9 cellular contexts compared by ENCODE assay signal in the genomic region with DNA sequence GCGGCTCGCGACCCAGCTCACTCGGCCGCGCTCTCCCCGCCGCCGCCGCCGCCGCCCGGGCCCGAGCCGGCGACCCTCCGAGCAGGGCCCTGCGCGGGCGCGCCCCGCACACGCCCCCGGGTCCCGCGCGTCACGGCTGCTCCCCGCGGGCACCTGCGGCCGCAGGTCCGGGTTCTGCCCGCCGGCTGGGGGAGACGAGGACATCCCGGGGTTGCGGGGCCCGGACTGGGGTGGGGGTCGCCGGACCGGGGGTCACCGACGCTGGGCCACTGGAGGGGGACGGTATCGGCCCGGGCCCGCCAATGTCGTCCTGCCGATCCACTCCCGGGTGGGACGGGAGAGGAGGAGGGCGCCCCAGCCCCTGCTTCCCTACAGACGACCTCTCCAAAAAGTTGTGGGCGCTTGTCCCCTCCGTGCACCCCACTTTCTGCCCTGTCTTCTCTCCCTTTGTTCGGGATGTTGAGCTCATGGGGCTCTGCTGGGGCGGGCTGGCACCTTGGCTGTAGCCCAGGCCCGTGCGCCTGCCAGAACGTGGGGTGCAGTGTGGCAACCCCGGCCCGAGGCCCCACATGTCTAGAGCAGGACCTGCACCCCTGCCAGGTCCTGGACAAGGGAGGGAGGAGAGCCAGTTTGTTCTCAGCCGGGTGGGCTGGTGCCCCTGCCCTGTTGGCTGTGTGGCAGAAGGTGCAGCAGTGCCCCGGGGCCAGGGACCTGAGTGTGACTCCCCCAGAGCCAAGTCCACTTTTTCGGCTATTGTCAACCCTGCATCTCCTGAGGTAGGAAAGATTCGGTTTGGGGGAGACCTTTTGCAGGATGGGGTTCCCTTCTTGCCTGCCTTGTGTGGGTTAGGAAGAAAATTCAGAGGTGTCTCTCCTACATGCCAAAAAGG. TPM values are rescaled to one million over a fixed set of nuclear protein-coding genes. Genes with fewer than 3 reads are reported as not detected.
A peak's percentile ranks its signal among the peaks of the same experiment; 100 is the strongest.
DNase-seq lines count a peak whose midpoint lies in the region; ATAC-seq and TF ChIP-seq lines count a peak whose summit lies in the region.
"Had no signal": no experiment of that assay in that cellular context is flagged by ENCODE, and none has a peak within 500 bp of the region (broad histone marks: within the 10 kb centered on the region; RNA-seq: fewer than 3 reads in every experiment).

No MANE protein-coding gene starts in this region.

- ATAC-seq in effector memory CD8-positive, alpha-beta T cell (replicated peaks): peak; percentile 30
- peak in 1 of 2 donors; percentile 32 for ATAC-seq in natural killer cell treated with Interleukin-12 subunit alpha and Interleukin-12 subunit beta and Interleukin-15 and Interleukin-18, amount 100 ng/mL, for 72 hours
- no peak for ATAC-seq in GM21786 (IDR thresholded peaks at IDR 0.05; ENCODE audit: unreplicated experiment)

- no peaks in the 10 kb centered on the region for H3K27me3 Mint-ChIP-seq in effector memory CD8-positive, alpha-beta T cell
- no peaks in the 10 kb centered on the region for H3K27me3 Mint-ChIP-seq in natural killer cell treated with Interleukin-12 subunit alpha and Interleukin-12 subunit beta and Interleukin-15 and Interleukin-18, amount 100 ng/mL, for 72 hours

- peak overlapping the region; percentile 91 to 92 for H3K4me3 Mint-ChIP-seq in effector memory CD8-positive, alpha-beta T cell
- H3K4me3 Mint-ChIP-seq in natural killer cell treated with Interleukin-12 subunit alpha and Interleukin-12 subunit beta and Interleukin-15 and Interleukin-18, amount 100 ng/mL, for 72 hours: peak overlapping the region; percentile 89

- CTCF ChIA-PET in RWPE1 (lab: Yijun Ruan, JAX): no interaction called here

- peaks cover 40 to 48% of the 10 kb centered on the region in 2 donors for H3K4me1 Mint-ChIP-seq in effector memory CD8-positive, alpha-beta T cell (ENCODE audit: low read depth in 2 of 2)
- peaks cover 19 to 34% of the 10 kb centered on the region in 2 donors for H3K4me1 Mint-ChIP-seq in natural killer cell treated with Interleukin-12 subunit alpha and Interleukin-12 subunit beta and Interleukin-15 and Interleukin-18, amount 100 ng/mL, for 72 hours (ENCODE audit: low read depth in 2 of 2)

- H3K9me3 Mint-ChIP-seq in effector memory CD8-positive, alpha-beta T cell: no peaks in the 10 kb centered on the region
- H3K9me3 Mint-ChIP-seq in natural killer cell treated with Interleukin-12 subunit alpha and Interleukin-12 subunit beta and Interleukin-15 and Interleukin-18, amount 100 ng/mL, for 72 hours: no peaks in the 10 kb centered on the region

- TF ChIP-seq CTCF in RWPE1 (conservative IDR thresholded peaks at IDR 0.05; ENCODE audit: low read depth): no peak

- H3K36me3 Mint-ChIP-seq in effector memory CD8-positive, alpha-beta T cell (ENCODE audit: insufficient read depth): peaks cover 18% of the 10 kb centered on the region
- no peaks in the 10 kb centered on the region for H3K36me3 Mint-ChIP-seq in natural killer cell treated with Interleukin-12 subunit alpha and Interleukin-12 subunit beta and Interleukin-15 and Interleukin-18, amount 100 ng/mL, for 72 hours

- H3K27ac ChIP-seq in RWPE1: peak overlapping the region; percentile 79
- H3K27ac ChIP-seq: 22Rv1 had no signal

- POLR2A ChIA-PET in RWPE1 (lab: Yijun Ruan, JAX; ENCODE audit: low non-redundant PET): no interaction called here

- peak overlapping the region; percentile 85 to 92 for H3K27ac Mint-ChIP-seq in effector memory CD8-positive, alpha-beta T cell
- H3K27ac Mint-ChIP-seq in natural killer cell treated with Interleukin-12 subunit alpha and Interleukin-12 subunit beta and Interleukin-15 and Interleukin-18, amount 100 ng/mL, for 72 hours: peak overlapping the region in 1 of 2 donors; percentile 62

- DNase-seq in DMS 273 (lab: John Stamatoyannopoulos, UW; ENCODE audit: unreplicated experiment): peak; percentile 51
- DNase-seq in DMS 273 treated with DMSO at 0.1 percent for 48 hours (lab: John Stamatoyannopoulos, UW): no peak
- DNase-seq in RWPE1 (ENCODE audit: low spot score): no peak
- DNase-seq in effector memory CD8-positive, alpha-beta T cell: peak in 1 of 3 experiments; percentile 26
- DNase-seq in natural killer cell treated with Interleukin-12 subunit alpha and Interleukin-12 subunit beta and Interleukin-15 and Interleukin-18, amount 100 ng/mL, for 72 hours (ENCODE audit: low spot score): no peak
- no peak for DNase-seq in NCI-H2081 (lab: John Stamatoyannopoulos, UW)
- no peak for DNase-seq in globus pallidus (ENCODE audit: low spot score)

RNA-seq across cellular contexts. Expression of a gene that starts 40.2 kb away (rescaled TPM):
- total RNA-seq in natural killer cell treated with Interleukin-12 subunit alpha and Interleukin-12 subunit beta and Interleukin-15 and Interleukin-18, amount 100 ng/mL, for 72 hours: under 1 TPM; 0.14 to 0.45 TPM

RNA-seq across cellular contexts. Expression of a gene that starts 42.6 kb away (rescaled TPM):
- total RNA-seq in natural killer cell treated with Interleukin-12 subunit alpha and Interleukin-12 subunit beta and Interleukin-15 and Interleukin-18, amount 100 ng/mL, for 72 hours: 10 to 100 TPM in 1 of 2 donors, 1 to 10 TPM in 1; 6.8 to 21.4 TPM
